Comparison of ENCODE assay signal across 8 cellular contexts in genomic region chr1:32539584-32540571, GRCh38. TPM values are rescaled to one million over a fixed set of nuclear protein-coding genes. Genes with fewer than 3 reads are reported as not detected.
DNase-seq lines count a peak whose midpoint lies in the region; ATAC-seq and TF ChIP-seq lines count a peak whose summit lies in the region.

No MANE protein-coding gene starts in this region.

- peak overlapping the region; percentile 63 to 82 for H3K4me3 ChIP-seq in SK-N-SH (ENCODE audit: low read depth in 2 of 2, low read length in 1 of 2)

- no peaks in the 10 kb centered on the region for H3K9me3 ChIP-seq in SK-N-SH

- no peaks in the 10 kb centered on the region for H3K27me3 ChIP-seq in SK-N-SH (ENCODE audit: insufficient read depth)

- peak overlapping the region; percentile 2; the same call in 1 of the 2 replicates for H2AFZ ChIP-seq in SK-N-SH (ENCODE audit: low read depth)

- 27% methylated on average over 22 of the region's 102 CpGs for WGBS in SK-N-SH (ENCODE audit: low lambda C conversion rate)

- peak overlapping the region; percentile 78 for H3K9ac ChIP-seq in SK-N-SH

- H4K20me1 ChIP-seq in SK-N-SH (ENCODE audit: insufficient read depth) = no peaks in the 10 kb centered on the region

- peaks cover 50% of the 10 kb centered on the region for H3K79me2 ChIP-seq in SK-N-SH (ENCODE audit: insufficient read depth)

- H3F3A ChIP-seq in SK-N-SH (replicated peaks; ENCODE audit: insufficient read depth) = peaks cover 19% of the 10 kb centered on the region

- H3K4me2 ChIP-seq in SK-N-SH = peak overlapping the region; percentile 68

- TF ChIP-seq RAD21 in SK-N-SH (IDR thresholded peaks at IDR 0.05; ENCODE audit: low read length) = no peak

- CTCF ChIA-PET in SK-N-SH (lab: Yijun Ruan, JAX) = interaction anchor here (1.1 to 1.9 kb wide), 4 partner anchors 19 to 73 kb away, joined by 3 to 22 read pairs (median 5); no protein-coding TSS in a partner anchor

- POLR2A ChIA-PET in SK-N-SH (lab: Yijun Ruan, JAX) = interaction anchor here (1.0 kb wide), 1 partner anchor 111 kb away, joined by 5 read pairs; the partner anchor contains the start of genes RBBP4 and ZBTB8OS

- TF ChIP-seq CTCF in SK-N-SH (IDR thresholded peaks at IDR 0.05) = no peak

- DNase-seq in DMS153 (lab: John Stamatoyannopoulos, UW) (peak; percentile 42), HT1080 (ENCODE audit: low read depth) (peak; percentile 26), SK-N-SH (peak; percentile 86), dedifferentiated amniotic fluid mesenchymal stem cell (ENCODE audit: extremely low spot score) (peak; percentile 17), kidney glomerular epithelial cell (lab: John Stamatoyannopoulos, UW) (peak; percentile 34), NCI-H1048 (lab: John Stamatoyannopoulos, UW) (no peak)
- DNase-seq in stimulated activated CD4-positive, alpha-beta T cell treated with anti-CD3 and anti-CD28 coated beads, Interleukin-4, amount 100 ng/mL, for 1 hour = peak; percentile 7

- H3K9me2 ChIP-seq in SK-N-SH = no peaks in the 10 kb centered on the region

- peak overlapping the region; percentile 64 to 77; a peak in 3 of 4 replicates for H3K27ac ChIP-seq in SK-N-SH (ENCODE audit: low read depth in 2 of 2, low read length in 1 of 2)

- peaks cover 0 to 3% of the 10 kb centered on the region in 2 experiments for H3K36me3 ChIP-seq in SK-N-SH (replicated peaks in 1 of 2; ENCODE audit: control insufficient read depth in 1 of 2, insufficient read depth in 2 of 2, low read length in 1 of 2)

- no peak for ATAC-seq in GM18867 (IDR thresholded peaks at IDR 0.05; ENCODE audit: unreplicated experiment)

- peaks cover 5 to 9% of the 10 kb centered on the region in 2 experiments; a peak in 1 of 4 replicates for H3K4me1 ChIP-seq in SK-N-SH (ENCODE audit: control insufficient read depth in 1 of 2, insufficient read depth in 2 of 2, low read depth in 1 of 2, low read length in 1 of 2)

- no peak for TF ChIP-seq EP300 in SK-N-SH (IDR thresholded peaks at IDR 0.05; ENCODE audit: borderline replicate concordance in 1 of 2, low read depth in 1 of 2, low read length in 1 of 2)

TF ChIP-seq in SK-N-SH, 30 proteins besides CTCF, POLR2A, EP300 and RAD21:
- TF ChIP-seq GATA2 (CRISPR knock-in tag; IDR thresholded peaks at IDR 0.05) (no peak), REST (IDR thresholded peaks at IDR 0.05; ENCODE audit: low read depth, low read length) (no peak), SMC3 (IDR thresholded peaks at IDR 0.05; ENCODE audit: low read depth, low read length) (no peak), IRF3 (IDR thresholded peaks at IDR 0.05; ENCODE audit: low read depth, low read length) (no peak), EZH2phosphoT487 (IDR thresholded peaks at IDR 0.05; ENCODE audit: borderline replicate concordance, low read depth) (no peak), TEAD4 (IDR thresholded peaks at IDR 0.05; ENCODE audit: borderline replicate concordance, insufficient read depth) (no peak), JUND (IDR thresholded peaks at IDR 0.05) (no peak), FOXM1 (IDR thresholded peaks at IDR 0.05; ENCODE audit: low read depth) (no peak), YY1 (IDR thresholded peaks at IDR 0.05; ENCODE audit: low read depth) (no peak), USF1 (IDR thresholded peaks at IDR 0.05; ENCODE audit: borderline replicate concordance, low read depth) (no peak), MAX (IDR thresholded peaks at IDR 0.05; ENCODE audit: low read depth) (no peak), ZBTB33 (IDR thresholded peaks at IDR 0.05; ENCODE audit: borderline replicate concordance, low read depth) (no peak), TCF12 (IDR thresholded peaks at IDR 0.05) (no peak), FOSL2 (IDR thresholded peaks at IDR 0.05; ENCODE audit: borderline replicate concordance, low read depth) (no peak), MXI1 (IDR thresholded peaks at IDR 0.05; ENCODE audit: low read depth, low read length) (no peak), POLR2AphosphoS5 (IDR thresholded peaks at IDR 0.05; ENCODE audit: low read depth, low read length) (no peak; the same call in 1 of the 2 replicates)
TF ChIP-seq in SK-N-SH: peak in this region for 0.

RNA-seq across cellular contexts. Expression of gene ZBTB8A, which starts 0.7 kb away (rescaled TPM):
- 1.9 and 3.1 TPM in 2 replicates for total RNA-seq in HT1080 (2014; rRNA removed; shearing (Covaris generic))
- 2.1 and 2.3 TPM in 2 replicates for polyA plus RNA-seq in HT1080 (2015; cell fraction: cytosol; rRNA removed)
- polyA plus RNA-seq in HT1080 (2015; cell fraction: nucleus; rRNA removed) = 2.4 and 3.0 TPM in 2 replicates
- polyA plus RNA-seq in SK-N-SH (2012; rRNA removed) = 1.3 and 1.9 TPM in 2 replicates
- polyA plus RNA-seq in SK-N-SH (2012; cell fraction: cytosol; rRNA removed) = 2.0 and 2.4 TPM in 2 replicates
- polyA plus RNA-seq in SK-N-SH (2012; cell fraction: nucleus; rRNA removed) = 0.85 and 2.3 TPM in 2 replicates
